Comparison of ENCODE assay signal across 18 cellular contexts in the genomic region with DNA sequence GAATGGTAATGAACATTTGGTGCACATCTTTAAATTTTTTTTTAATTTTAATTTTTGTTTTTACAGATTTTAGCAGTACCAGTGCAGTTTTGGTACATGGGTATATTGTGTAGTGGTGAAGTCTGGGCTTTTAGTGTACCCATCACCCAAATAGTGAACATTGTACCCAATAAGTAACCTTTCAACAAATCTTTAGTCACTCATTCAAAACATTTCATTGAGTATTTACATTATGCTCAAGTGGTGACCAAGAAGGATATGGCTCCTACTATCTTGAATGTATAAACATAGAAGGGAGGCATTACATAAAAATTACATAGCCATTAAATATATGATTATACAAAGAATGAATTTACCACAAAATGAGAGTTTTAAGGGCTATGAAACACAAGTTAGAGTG.
"Had no signal": no experiment of that assay in that cellular context is flagged by ENCODE, and none has a peak within 500 bp of the region (broad histone marks: within the 10 kb centered on the region; RNA-seq: fewer than 3 reads in every experiment).

No MANE protein-coding gene starts in this region.

- H3K9me3 Mint-ChIP-seq: activated CD4-positive, alpha-beta memory T cell treated with anti-CD3 and anti-CD28 coated beads, Interleukin-2, amount 10 ng/mL, durations not matched to agents 7 days and 5 days; central memory CD8-positive, alpha-beta T cell; stimulated activated memory B cell treated with anti-CD40 and anti-IgM and Interleukin-4, amounts not matched to agents 10 μg/mL and 1 μg/mL and 100 μg/mL, for 72 hours had no signal

- H3K27me3 ChIP-seq: ovary, sigmoid colon, spleen, testis had no signal

- H3K4me3 ChIP-seq: coronary artery, ovary, sigmoid colon, spleen, testis had no signal

- DNase-seq: activated CD4-positive, alpha-beta memory T cell treated with anti-CD3 and anti-CD28 coated beads, Interleukin-2, amount 10 ng/mL, durations not matched to agents 7 days and 5 days; activated CD4-positive, alpha-beta T cell treated with anti-CD3 and anti-CD28 coated beads for 48 hours; activated CD4-positive, CD25-positive, alpha-beta regulatory T cell; activated CD8-positive, alpha-beta memory T cell treated with anti-CD3 and anti-CD28 coated beads, Interleukin-2, amount 10 ng/mL, durations not matched to agents 7 days and 5 days; activated naive CD4-positive, alpha-beta T cell; foreskin melanocyte; glutamatergic neuron; hippocampal formation; islet precursor cell; mammary epithelial cell; ovary; sigmoid colon; spleen; stimulated activated CD4-positive, alpha-beta T cell treated with anti-CD3 and anti-CD28 coated beads, Interleukin-4, amount 100 ng/mL, for 4 hours; testis had no signal

- H3K4me3 Mint-ChIP-seq: activated CD4-positive, alpha-beta memory T cell treated with anti-CD3 and anti-CD28 coated beads, Interleukin-2, amount 10 ng/mL, durations not matched to agents 7 days and 5 days; activated CD8-positive, alpha-beta memory T cell treated with anti-CD3 and anti-CD28 coated beads, Interleukin-2, amount 10 ng/mL, durations not matched to agents 7 days and 5 days; central memory CD8-positive, alpha-beta T cell; stimulated activated memory B cell treated with anti-CD40 and anti-IgM and Interleukin-4, amounts not matched to agents 10 μg/mL and 1 μg/mL and 100 μg/mL, for 72 hours had no signal

- H3K27ac ChIP-seq: ovary had no signal

- H3K36me3 Mint-ChIP-seq: stimulated activated memory B cell treated with anti-CD40 and anti-IgM and Interleukin-4, amounts not matched to agents 10 μg/mL and 1 μg/mL and 100 μg/mL, for 72 hours had no signal

- H3K36me3 ChIP-seq: ovary, sigmoid colon, spleen had no signal

- H3K9me3 ChIP-seq: ovary, sigmoid colon, spleen, testis had no signal

- H3K27ac Mint-ChIP-seq: activated CD4-positive, alpha-beta memory T cell treated with anti-CD3 and anti-CD28 coated beads, Interleukin-2, amount 10 ng/mL, durations not matched to agents 7 days and 5 days; activated CD8-positive, alpha-beta memory T cell treated with anti-CD3 and anti-CD28 coated beads, Interleukin-2, amount 10 ng/mL, durations not matched to agents 7 days and 5 days; stimulated activated memory B cell treated with anti-CD40 and anti-IgM and Interleukin-4, amounts not matched to agents 10 μg/mL and 1 μg/mL and 100 μg/mL, for 72 hours had no signal

- H3K27me3 Mint-ChIP-seq: activated CD8-positive, alpha-beta memory T cell treated with anti-CD3 and anti-CD28 coated beads, Interleukin-2, amount 10 ng/mL, durations not matched to agents 7 days and 5 days; central memory CD8-positive, alpha-beta T cell; stimulated activated memory B cell treated with anti-CD40 and anti-IgM and Interleukin-4, amounts not matched to agents 10 μg/mL and 1 μg/mL and 100 μg/mL, for 72 hours had no signal

- ATAC-seq: activated CD8-positive, alpha-beta memory T cell treated with anti-CD3 and anti-CD28 coated beads, Interleukin-2, amount 10 ng/mL, durations not matched to agents 7 days and 5 days; stimulated activated memory B cell treated with anti-CD40 and anti-IgM and Interleukin-4, amounts not matched to agents 10 μg/mL and 1 μg/mL and 100 μg/mL, for 72 hours had no signal
